ENCODE assay signal across 31 cellular contexts in genomic region chr16:13324861-13325260, GRCh38.
"Had no signal": no experiment of that assay in that cellular context is flagged by ENCODE, and none has a peak within 500 bp of the region (broad histone marks: within the 10 kb centered on the region; RNA-seq: fewer than 3 reads in every experiment).

No MANE protein-coding gene starts in this region.

- H3K9me3 ChIP-seq: adrenal gland, body of pancreas, esophagus muscularis mucosa, gastrocnemius medialis, heart left ventricle had no signal

- H3K4me3 ChIP-seq: adrenal gland, body of pancreas, esophagus muscularis mucosa, gastrocnemius medialis, heart left ventricle had no signal

- H3K27ac Mint-ChIP-seq: activated B cell treated with CpG ODN at 0.5 μM for 24 hours; activated CD8-positive, alpha-beta T cell treated with anti-CD3 and anti-CD28 coated beads for 36 hours; activated naive CD4-positive, alpha-beta T cell treated with anti-CD3 and anti-CD28 coated beads for 36 hours; activated naive CD4-positive, alpha-beta T cell treated with anti-CD3 and anti-CD28 coated beads, Interleukin-2, amount 50 U/mL, for 24 hours; activated naive CD8-positive, alpha-beta T cell treated with anti-CD3 and anti-CD28 coated beads for 36 hours; activated naive CD8-positive, alpha-beta T cell treated with anti-CD3 and anti-CD28 coated beads, Interleukin-2, amount 50 U/mL, for 24 hours; activated T-helper 17 cell treated with anti-CD3 and anti-CD28 coated beads, Interleukin-2, amount 50 U/mL, for 72 hours; T-helper 17 cell; T-helper 2 cell treated with Interferon-gamma antibody and Interleukin-4, amounts not matched to agents 5 μg/mL and 100 μg/mL, for 36 hours had no signal

- H3K36me3 Mint-ChIP-seq: activated naive CD4-positive, alpha-beta T cell treated with anti-CD3 and anti-CD28 coated beads, Interleukin-2, amount 50 U/mL, for 24 hours; activated naive CD8-positive, alpha-beta T cell treated with anti-CD3 and anti-CD28 coated beads for 36 hours had no signal

- H3K36me3 ChIP-seq: adrenal gland, esophagus muscularis mucosa, gastrocnemius medialis, heart left ventricle, WERI-Rb-1 had no signal

- H3K4me1 Mint-ChIP-seq: activated B cell treated with CpG ODN at 0.5 μM for 24 hours; activated naive CD4-positive, alpha-beta T cell treated with anti-CD3 and anti-CD28 coated beads, Interleukin-2, amount 50 U/mL, for 24 hours; activated naive CD8-positive, alpha-beta T cell treated with anti-CD3 and anti-CD28 coated beads for 36 hours; activated naive CD8-positive, alpha-beta T cell treated with anti-CD3 and anti-CD28 coated beads, Interleukin-2, amount 50 U/mL, for 24 hours; activated T-helper 17 cell treated with anti-CD3 and anti-CD28 coated beads, Interleukin-2, amount 50 U/mL, for 72 hours; T-helper 17 cell had no signal

- H3K4me3 Mint-ChIP-seq: activated B cell treated with CpG ODN at 0.5 μM for 24 hours; activated CD8-positive, alpha-beta T cell treated with anti-CD3 and anti-CD28 coated beads for 36 hours; activated naive CD4-positive, alpha-beta T cell treated with anti-CD3 and anti-CD28 coated beads for 36 hours; activated naive CD4-positive, alpha-beta T cell treated with anti-CD3 and anti-CD28 coated beads, Interleukin-2, amount 50 U/mL, for 24 hours; activated naive CD8-positive, alpha-beta T cell treated with anti-CD3 and anti-CD28 coated beads for 36 hours; activated naive CD8-positive, alpha-beta T cell treated with anti-CD3 and anti-CD28 coated beads, Interleukin-2, amount 50 U/mL, for 24 hours; activated T-cell treated with anti-CD3 and anti-CD28 coated beads, Interleukin-2, amount 50 U/mL, for 4 hours; activated T-helper 17 cell treated with anti-CD3 and anti-CD28 coated beads, Interleukin-2, amount 50 U/mL, for 72 hours; T-helper 17 cell; T-helper 2 cell treated with Interferon-gamma antibody and Interleukin-4, amounts not matched to agents 5 μg/mL and 100 μg/mL, for 36 hours had no signal

- H3K27ac ChIP-seq: adrenal gland, body of pancreas, esophagus muscularis mucosa, foreskin keratinocyte, gastrocnemius medialis, heart left ventricle, WERI-Rb-1 had no signal

- H3K4me1 ChIP-seq: adrenal gland, body of pancreas, esophagus muscularis mucosa, foreskin keratinocyte, gastrocnemius medialis, heart left ventricle had no signal

- ATAC-seq: activated CD4-positive, CD25-positive, alpha-beta regulatory T cell treated with anti-CD3 and anti-CD28 coated beads, Interleukin-2, amount 50 U/mL, for 24 hours; activated CD8-positive, alpha-beta T cell treated with anti-CD3 and anti-CD28 coated beads for 36 hours; activated naive CD8-positive, alpha-beta T cell treated with anti-CD3 and anti-CD28 coated beads, Interleukin-2, amount 50 U/mL, for 24 hours; activated T-cell treated with anti-CD3 and anti-CD28 coated beads, Interleukin-2, amount 50 U/mL, for 4 hours; activated T-helper 17 cell treated with anti-CD3 and anti-CD28 coated beads, Interleukin-2, amount 50 U/mL, for 72 hours; body of pancreas; foreskin keratinocyte; gastrocnemius medialis; heart left ventricle; T-helper 17 cell had no signal

- H3K27me3 Mint-ChIP-seq: activated B cell treated with CpG ODN at 0.5 μM for 24 hours; activated CD8-positive, alpha-beta T cell treated with anti-CD3 and anti-CD28 coated beads for 36 hours; activated naive CD8-positive, alpha-beta T cell treated with anti-CD3 and anti-CD28 coated beads for 36 hours; activated naive CD8-positive, alpha-beta T cell treated with anti-CD3 and anti-CD28 coated beads, Interleukin-2, amount 50 U/mL, for 24 hours; activated T-helper 17 cell treated with anti-CD3 and anti-CD28 coated beads, Interleukin-2, amount 50 U/mL, for 72 hours; T-helper 17 cell had no signal

- H3K27me3 ChIP-seq: adrenal gland, body of pancreas, esophagus muscularis mucosa, foreskin keratinocyte, gastrocnemius medialis had no signal

- DNase-seq: activated B cell treated with CpG ODN at 0.5 μM for 24 hours; activated CD4-positive, alpha-beta T cell treated with anti-CD3 and anti-CD28 coated beads for 48 hours; activated CD4-positive, alpha-beta T cell treated with anti-CD3 and anti-CD28 coated beads, Interleukin-2, amount 50 U/mL, for 1 hour; activated CD4-positive, alpha-beta T cell treated with anti-CD3 and anti-CD28 coated beads, Interleukin-2, amount 50 U/mL, for 48 hours; activated CD8-positive, alpha-beta memory T cell treated with anti-CD3 and anti-CD28 coated beads for 24 hours; activated CD8-positive, alpha-beta T cell treated with anti-CD3 and anti-CD28 coated beads for 36 hours; activated effector memory CD4-positive, alpha-beta T cell treated with Interleukin-2 at 50 U/mL for 16 hours; activated naive CD4-positive, alpha-beta T cell treated with anti-CD3 and anti-CD28 coated beads for 36 hours; activated naive CD8-positive, alpha-beta T cell treated with anti-CD3 and anti-CD28 coated beads for 36 hours; activated naive CD8-positive, alpha-beta T cell treated with anti-CD3 and anti-CD28 coated beads, Interleukin-2, amount 50 U/mL, for 24 hours; activated T-cell treated with anti-CD3 and anti-CD28 coated beads, Interleukin-2, amount 50 U/mL, for 4 hours; adrenal gland; amygdala; aorta; body of pancreas; caudate nucleus; cortex of kidney; effector CD8-positive, alpha-beta T cell; foreskin keratinocyte; gastrocnemius medialis; glutamatergic neuron; heart left ventricle; T-helper 1 cell; T-helper 17 cell; T1000; WERI-Rb-1 had no signal

- H3K9me3 Mint-ChIP-seq: activated B cell treated with CpG ODN at 0.5 μM for 24 hours; activated naive CD4-positive, alpha-beta T cell treated with anti-CD3 and anti-CD28 coated beads for 36 hours; activated naive CD4-positive, alpha-beta T cell treated with anti-CD3 and anti-CD28 coated beads, Interleukin-2, amount 50 U/mL, for 24 hours; activated naive CD8-positive, alpha-beta T cell treated with anti-CD3 and anti-CD28 coated beads for 36 hours had no signal
